ENCODE assay signal across 10 cellular contexts in genomic region chr6:6688283-6688682, GRCh38.
A peak's percentile ranks its signal among the peaks of the same experiment; 100 is the strongest.
DNase-seq lines count a peak whose midpoint lies in the region; ATAC-seq and TF ChIP-seq lines count a peak whose summit lies in the region.
"Had no signal": no experiment of that assay in that cellular context is flagged by ENCODE, and none has a peak within 500 bp of the region (broad histone marks: within the 10 kb centered on the region; RNA-seq: fewer than 3 reads in every experiment).

No MANE protein-coding gene starts in this region.

- WGBS in heart left ventricle, 4 donors = 42 to 71% (median 62%) methylated on average over 1 of the region's 1 CpG
- WGBS in right cardiac atrium = 48% methylated on average over 1 of the region's 1 CpG

- intact Hi-C loops in heart left ventricle (cut with DNase I) (loop anchor here in 2 of 10 donors (5.0 kb wide), 2 partner anchors 34 to 419 kb away; partner anchors contain the start of gene RREB1 (in 1 of the 2)), right cardiac atrium (cut with DNase I) (loop anchor here in 1 of 4 donors (5.0 kb wide), 1 partner anchor 34 kb away; no protein-coding TSS in a partner anchor), OCI-LY7 (cut with micrococcal nuclease; ENCODE audit: unreplicated experiment) (loop anchor here (5.0 kb wide), 1 partner anchor 681 kb away; the partner anchor contains the start of gene NRN1), upper lobe of right lung (cut with DNase I) (no loop called here)

- no peaks in the 10 kb centered on the region for H3K36me3 ChIP-seq in heart left ventricle
- H3K36me3 ChIP-seq in OCI-LY7 (ENCODE audit: insufficient read depth, low read length) = no peaks in the 10 kb centered on the region; the same call in 1 of the 2 replicates
- H3K36me3 ChIP-seq in upper lobe of right lung = no peaks in the 10 kb centered on the region
- no peaks in the 10 kb centered on the region for H3K36me3 ChIP-seq in Karpas-422 (ENCODE audit: insufficient read depth, low read length)

- BruUV-seq in OCI-LY7 (replicated peaks; lab: Mats Ljungman, UMichigan) = no TSS peak

- H3K79me2 ChIP-seq in OCI-LY7 (ENCODE audit: insufficient read depth, low read depth, low read length) (no peaks in the 10 kb centered on the region), Karpas-422 (ENCODE audit: low read length) (no peaks in the 10 kb centered on the region)

- H3K27me3 ChIP-seq in heart left ventricle = no peaks in the 10 kb centered on the region
- no peaks in the 10 kb centered on the region for H3K27me3 ChIP-seq in right cardiac atrium (ENCODE audit: control insufficient read depth, insufficient read depth)
- no peaks in the 10 kb centered on the region for H3K27me3 ChIP-seq in upper lobe of right lung
- no peaks in the 10 kb centered on the region for H3K27me3 ChIP-seq in Karpas-422 (ENCODE audit: low read length)

- H3K4me1 ChIP-seq in heart left ventricle (peaks cover 3 to 67% (median 37%) of the 10 kb centered on the region in 12 donors), right cardiac atrium (ENCODE audit: control insufficient read depth, insufficient read depth, low read length) (peaks cover 11% of the 10 kb centered on the region), OCI-LY7 (ENCODE audit: insufficient read depth, low read length, poor library complexity, severe bottlenecking) (peaks cover 26% of the 10 kb centered on the region), upper lobe of right lung (peaks cover 51% of the 10 kb centered on the region), Karpas-422 (ENCODE audit: low read length) (peaks cover 11% of the 10 kb centered on the region)

- H3K9me3 ChIP-seq in heart left ventricle (peaks cover 0 to 10% (median 0%) of the 10 kb centered on the region in 12 donors), right cardiac atrium (ENCODE audit: control insufficient read depth, low read length) (no peaks in the 10 kb centered on the region), OCI-LY7 (ENCODE audit: low read length) (no peaks in the 10 kb centered on the region), upper lobe of right lung (no peaks in the 10 kb centered on the region), Karpas-422 (ENCODE audit: low read length) (no peaks in the 10 kb centered on the region)

- POLR2A ChIA-PET in OCI-LY7 (lab: Charles Lee) = no interaction called here

- TF ChIP-seq POLR2A in heart left ventricle (IDR thresholded peaks at IDR 0.05) = no peak

- H4K20me1 ChIP-seq in OCI-LY7 (ENCODE audit: insufficient read depth, low read length) (no peaks in the 10 kb centered on the region), Karpas-422 (ENCODE audit: insufficient read depth, low read depth, low read length) (no peaks in the 10 kb centered on the region)

- no peak for DNase-seq in heart left ventricle
- DNase-seq in right cardiac atrium = no peak
- DNase-seq in OCI-LY7 (ENCODE audit: low spot score) = no peak
- DNase-seq in fibroblast of the aortic adventitia (ENCODE audit: low read depth) = peak; percentile 41
- no peak for DNase-seq in upper lobe of right lung
- no peak for DNase-seq in kidney glomerular epithelial cell (lab: John Stamatoyannopoulos, UW)
- no peak for DNase-seq in Karpas-422
- DNase-seq in DMS79 treated with DMSO at 0.1 percent for 48 hours (lab: John Stamatoyannopoulos, UW) = no peak
- DNase-seq: activated T-cell treated with anti-CD3 and anti-CD28 coated beads, Interleukin-2, amount 50 U/mL, for 72 hours; stimulated activated naive CD8-positive, alpha-beta T cell treated with anti-CD3 and anti-CD28 coated beads, Interleukin-15, amount 100 ng/mL, for 72 hours had no signal

- H2AFZ ChIP-seq in OCI-LY7 (ENCODE audit: low read length) = no peak overlapping the region
- H2AFZ ChIP-seq in Karpas-422 (ENCODE audit: low read length) = no peak overlapping the region

- H3K9me2 ChIP-seq in OCI-LY7 (ENCODE audit: insufficient read depth, low read length) (no peaks in the 10 kb centered on the region), Karpas-422 (replicated peaks; ENCODE audit: insufficient read depth, low read length) (no peaks in the 10 kb centered on the region)

- H3K4me3 ChIP-seq in heart left ventricle (no peak overlapping the region), right cardiac atrium (ENCODE audit: low read length) (no peak overlapping the region), OCI-LY7 (ENCODE audit: low read depth, low read length, poor library complexity, severe bottlenecking) (peak overlapping the region; percentile 82), fibroblast of the aortic adventitia (ENCODE audit: low read depth, low read length) (no peak overlapping the region), upper lobe of right lung (no peak overlapping the region), Karpas-422 (ENCODE audit: low read length) (no peak overlapping the region)

- no peak for TF ChIP-seq CTCF in heart left ventricle (IDR thresholded peaks at IDR 0.05)
- TF ChIP-seq CTCF in OCI-LY7 (conservative IDR thresholded peaks at IDR 0.05; ENCODE audit: low read length) = no peak
- TF ChIP-seq CTCF in fibroblast of the aortic adventitia (IDR thresholded peaks at IDR 0.05; ENCODE audit: insufficient read depth, low read length) = no peak
- TF ChIP-seq CTCF in upper lobe of right lung (IDR thresholded peaks at IDR 0.05) = no peak

- no peak overlapping the region for H3K9ac ChIP-seq in Karpas-422 (ENCODE audit: low read length)

- H3K27ac ChIP-seq in heart left ventricle (peak overlapping the region in 11 of 12 donors; percentile 76 to 92 (median 86)), right cardiac atrium (ENCODE audit: low read length) (no peak overlapping the region), OCI-LY7 (ENCODE audit: low read depth, low read length, poor library complexity, severe bottlenecking) (no peak overlapping the region), upper lobe of right lung (peak overlapping the region; percentile 85), Karpas-422 (ENCODE audit: low read length) (no peak overlapping the region)

- ATAC-seq in heart left ventricle = no peak
- no peak for ATAC-seq in right cardiac atrium
- no peak for ATAC-seq in upper lobe of right lung
- ATAC-seq: activated T-cell treated with anti-CD3 and anti-CD28 coated beads, Interleukin-2, amount 50 U/mL, for 72 hours; stimulated activated naive CD8-positive, alpha-beta T cell treated with anti-CD3 and anti-CD28 coated beads, Interleukin-15, amount 100 ng/mL, for 72 hours had no signal

- CTCF ChIA-PET in OCI-LY7 (lab: Charles Lee; ENCODE audit: unreplicated experiment) = no interaction called here

- peak overlapping the region; percentile 87 for H3K4me2 ChIP-seq in OCI-LY7 (ENCODE audit: low read length)
- H3K4me2 ChIP-seq in Karpas-422 (ENCODE audit: low read depth, low read length, poor library complexity, severe bottlenecking) = no peak overlapping the region

Comparison
In these comparisons a context has a peak if more than half of its experiments do, and no peak if none do; other contexts are left out.
1. H3K27ac ChIP-seq: peak in heart left ventricle (11 of 12) and upper lobe of right lung (single experiment); none in right cardiac atrium (single experiment), OCI-LY7 (single experiment) and Karpas-422 (single experiment).